In genomic region chr13:114146629-114147028, GRCh38 we compare ENCODE assay signal across 1 cellular context.
TF ChIP-seq lines count a peak whose summit lies in the region.

No MANE protein-coding gene starts in this region.

TF ChIP-seq in HCT116, 20 proteins besides CTCF, POLR2A, EP300 and RAD21 (continued from another document):
- TF ChIP-seq ZBTB33 (IDR thresholded peaks at IDR 0.05; ENCODE audit: extremely low read depth, insufficient replicate concordance, low read length): no peak
- TF ChIP-seq EGR1 (IDR thresholded peaks at IDR 0.05; ENCODE audit: low read depth): no peak
TF ChIP-seq in HCT116: peak in this region for 0.
